18 cellular contexts compared by ENCODE assay signal in genomic region chr11:78830277-78830676, GRCh38.
A peak's percentile ranks its signal among the peaks of the same experiment; 100 is the strongest.
DNase-seq lines count a peak whose midpoint lies in the region; FAIRE-seq and TF ChIP-seq lines count a peak whose summit lies in the region.
"Had no signal": no experiment of that assay in that cellular context is flagged by ENCODE, and none has a peak within 500 bp of the region (broad histone marks: within the 10 kb centered on the region; RNA-seq: fewer than 3 reads in every experiment).

No MANE protein-coding gene starts in this region.

- no peak overlapping the region for H3K18ac ChIP-seq in H9 (ENCODE audit: insufficient read length, low read depth, low read length)

- H2BK12ac ChIP-seq in H9 (ENCODE audit: insufficient read length, low read depth, low read length) = no peak overlapping the region

- H3K9me3 Mint-ChIP-seq in H9 (no peaks in the 10 kb centered on the region), osteocyte (ENCODE audit: unreplicated experiment) (no peaks in the 10 kb centered on the region)
- H3K9me3 Mint-ChIP-seq: IgD-negative memory B cell had no signal

- H3K4me3 Mint-ChIP-seq in H9 (no peak overlapping the region), osteocyte (ENCODE audit: unreplicated experiment) (no peak overlapping the region)
- H3K4me3 Mint-ChIP-seq: IgD-negative memory B cell had no signal

- no peak overlapping the region for H3T11ph ChIP-seq in H9 (ENCODE audit: low read length)

- no peaks in the 10 kb centered on the region for H3K9me2 ChIP-seq in PC-9 (ENCODE audit: insufficient read depth)

- H3K27ac Mint-ChIP-seq in H9 (no peak overlapping the region), osteocyte (ENCODE audit: unreplicated experiment) (peak overlapping the region; percentile 15)
- H3K27ac Mint-ChIP-seq: IgD-negative memory B cell had no signal

- no peak overlapping the region for H3K23ac ChIP-seq in H9 (ENCODE audit: insufficient read length, low read depth, low read length)

- DNase-seq in H9 (peak; percentile 46), choroid plexus epithelial cell (ENCODE audit: low read depth) (peak; percentile 38), left kidney (ENCODE audit: low read depth, low spot score) (peak; percentile 45), osteocyte (ENCODE audit: extremely low spot score, unreplicated experiment) (no peak), RCC 7860 (ENCODE audit: low spot score) (no peak), PC-9 (no peak), SJCRH30 (no peak), spleen (no peak)
- DNase-seq: BE2C; DMS79; GM23248; NCI-H2029; NCI-H226; NCI-H524; NCI-H774; NK-92 treated with Interleukin-12 subunit alpha and Interleukin-12 subunit beta, amount 100 ng/mL, for 24 hours had no signal

- no peak overlapping the region for H4K91ac ChIP-seq in H9 (ENCODE audit: insufficient read length, low read depth, low read length)

- no peak overlapping the region for H4K8ac ChIP-seq in H9 (replicated peaks; ENCODE audit: insufficient read length, low read depth, low read length)

- H3K79me2 ChIP-seq in H9 (ENCODE audit: insufficient read depth, low read length) (no peaks in the 10 kb centered on the region), PC-9 (ENCODE audit: low read depth) (no peaks in the 10 kb centered on the region)

- no CpG with 5 or more reads among the region's 7 CpGs for whole genome bisulfite sequencing in H9 (ENCODE audit: extremely low coverage, insufficient read length, low lambda C conversion rate)
- 68 to 83% (median 78%) methylated on average over 7 of the region's 7 CpGs for WGBS in spleen, 5 donors

- no peak overlapping the region for H3K9ac ChIP-seq in H9 (ENCODE audit: extremely low read depth, insufficient read length, low read length)
- H3K9ac ChIP-seq: GM23248 had no signal

- H3K4me1 Mint-ChIP-seq in H9 (peaks cover 17 to 19% of the 10 kb centered on the region in 2 experiments), osteocyte (ENCODE audit: unreplicated experiment) (peaks cover 45% of the 10 kb centered on the region)
- H3K4me1 Mint-ChIP-seq: IgD-negative memory B cell had no signal

- no peak for FAIRE-seq in RCC 7860 (lab: Jason Lieb, UNC)
- FAIRE-seq: GM12878 had no signal

- TF ChIP-seq CTCF in H9 (conservative IDR thresholded peaks at IDR 0.05) (no peak), choroid plexus epithelial cell (conservative IDR thresholded peaks at IDR 0.05; ENCODE audit: low read depth, low read length) (no peak), osteocyte (IDR thresholded peaks at IDR 0.05) (no peak), PC-9 (conservative IDR thresholded peaks at IDR 0.05) (no peak), spleen (IDR thresholded peaks at IDR 0.05 in 8 of 11, conservative IDR thresholded peaks at IDR 0.05 in 3 of 11) (no peak)

- H3K23me2 ChIP-seq in H9 (ENCODE audit: insufficient read length, low read depth, low read length, poor library complexity, severe bottlenecking) = no peaks in the 10 kb centered on the region

- H3K27ac ChIP-seq in H9 (ENCODE audit: insufficient read length, low read depth, low read length) = no peak overlapping the region
- H3K27ac ChIP-seq in PC-9 = no peak overlapping the region
- no peak overlapping the region for H3K27ac ChIP-seq in SJCRH30
- H3K27ac ChIP-seq in spleen = no peak overlapping the region
- H3K27ac ChIP-seq: GM23248 had no signal

- H3K27me3 Mint-ChIP-seq in H9 (ENCODE audit: low read depth) (no peaks in the 10 kb centered on the region), osteocyte (ENCODE audit: unreplicated experiment) (no peaks in the 10 kb centered on the region)
- H3K27me3 Mint-ChIP-seq: IgD-negative memory B cell had no signal

- intact Hi-C loops in PC-9 (cut with micrococcal nuclease; ENCODE audit: unreplicated experiment) = no loop called here
- intact Hi-C loops in spleen (cut with DNase I; ENCODE audit: low total_unique reads) = no loop called here

- CTCF ChIA-PET in PC-9 (lab: Charles Lee) = no interaction called here

- H2BK20ac ChIP-seq in H9 (ENCODE audit: low read depth, low read length, poor library complexity, severe bottlenecking) = no peak overlapping the region

- H2BK15ac ChIP-seq in H9 (ENCODE audit: low read depth, low read length) = no peak overlapping the region

- no peak overlapping the region for H2BK120ac ChIP-seq in H9 (ENCODE audit: low read depth, low read length, poor library complexity, severe bottlenecking)

- no peak overlapping the region for H4K5ac ChIP-seq in H9 (ENCODE audit: insufficient read length, low read depth, low read length)

- H3K9me3 ChIP-seq in H9 (ENCODE audit: control insufficient read depth, low read depth, low read length) (no peaks in the 10 kb centered on the region), PC-9 (ENCODE audit: insufficient read depth, low read depth) (no peaks in the 10 kb centered on the region), SJCRH30 (replicated peaks) (no peaks in the 10 kb centered on the region), spleen (no peaks in the 10 kb centered on the region)
- H3K9me3 ChIP-seq: BE2C had no signal

- H3K36me3 Mint-ChIP-seq in H9 (ENCODE audit: insufficient read depth in 1 of 3, low read depth in 3 of 3) (no peaks in the 10 kb centered on the region), osteocyte (ENCODE audit: unreplicated experiment) (no peaks in the 10 kb centered on the region)
- H3K36me3 Mint-ChIP-seq: IgD-negative memory B cell had no signal

- H3K4me1 ChIP-seq in H9 (ENCODE audit: insufficient read depth, low read length) (no peaks in the 10 kb centered on the region; the same call in 1 of the 2 replicates), PC-9 (replicated peaks; ENCODE audit: insufficient read depth) (no peaks in the 10 kb centered on the region), SJCRH30 (no peaks in the 10 kb centered on the region), spleen (no peaks in the 10 kb centered on the region)

- no peaks in the 10 kb centered on the region for H3K36me3 ChIP-seq in PC-9 (ENCODE audit: low read depth)
- H3K36me3 ChIP-seq in SJCRH30 = no peaks in the 10 kb centered on the region
- H3K36me3 ChIP-seq in spleen = no peaks in the 10 kb centered on the region

- no peaks in the 10 kb centered on the region for H3K27me3 ChIP-seq in H9 (ENCODE audit: insufficient read depth, low read length)
- H3K27me3 ChIP-seq in PC-9 (ENCODE audit: insufficient read depth, low read depth) = peaks cover 46% of the 10 kb centered on the region
- H3K27me3 ChIP-seq in SJCRH30 = no peaks in the 10 kb centered on the region
- H3K27me3 ChIP-seq in spleen (replicated peaks in 1 of 7) = peaks cover 0 to 12% (median 0%) of the 10 kb centered on the region in 7 donors
- H3K27me3 ChIP-seq: BE2C had no signal

- no peaks in the 10 kb centered on the region for H3K79me1 ChIP-seq in H9 (ENCODE audit: insufficient read depth, low read depth, low read length, poor library complexity, severe bottlenecking)

- no peak overlapping the region for H2AK5ac ChIP-seq in H9 (ENCODE audit: insufficient read length, low read length)

- H3F3A ChIP-seq in PC-9 (ENCODE audit: insufficient read depth, low read depth) = no peaks in the 10 kb centered on the region

- H4K20me1 ChIP-seq in H9 (ENCODE audit: control insufficient read depth, insufficient read depth, insufficient read length) (no peaks in the 10 kb centered on the region), PC-9 (ENCODE audit: insufficient read depth) (no peaks in the 10 kb centered on the region)

- H3K56ac ChIP-seq in H9 (ENCODE audit: insufficient read length, low read depth, low read length) = no peak overlapping the region

- no TSS peak for BruUV-seq in PC-9 (replicated peaks; lab: Mats Ljungman, UMichigan)

- no peak overlapping the region for H3K14ac ChIP-seq in H9 (ENCODE audit: insufficient read depth, low read length)

- H2BK5ac ChIP-seq in H9 (ENCODE audit: insufficient read length, low read length) = no peak overlapping the region

- H2AFZ ChIP-seq in H9 (ENCODE audit: low read length) (no peak overlapping the region), PC-9 (no peak overlapping the region)
- H2AFZ ChIP-seq: GM23248 had no signal

- POLR2A ChIA-PET in PC-9 (lab: Charles Lee; ENCODE audit: unreplicated experiment) = no interaction called here

- H3K4me2 ChIP-seq in H9 (ENCODE audit: insufficient read depth, insufficient read length, low read length) (no peak overlapping the region), PC-9 (no peak overlapping the region)

- TF ChIP-seq POLR2A in spleen (IDR thresholded peaks at IDR 0.05) = no peak

- no peak overlapping the region for H3K4me3 ChIP-seq in choroid plexus epithelial cell (ENCODE audit: low read depth, low read length)
- H3K4me3 ChIP-seq in PC-9 = no peak overlapping the region
- H3K4me3 ChIP-seq in SJCRH30 = no peak overlapping the region
- no peak overlapping the region for H3K4me3 ChIP-seq in spleen
- H3K4me3 ChIP-seq: GM12878, GM23248 had no signal

- H3K4ac ChIP-seq in H9 (ENCODE audit: low read depth, low read length) = no peak overlapping the region

Comparison
In these comparisons a context has a peak if more than half of its experiments do, and no peak if none do; other contexts are left out.
1. DNase-seq: peak in H9 (single experiment), choroid plexus epithelial cell (single experiment) and left kidney (single experiment); none in osteocyte (single experiment), RCC 7860 (single experiment), PC-9 (0 of 2), SJCRH30 (0 of 2) and spleen (single experiment).